In the genomic region with DNA sequence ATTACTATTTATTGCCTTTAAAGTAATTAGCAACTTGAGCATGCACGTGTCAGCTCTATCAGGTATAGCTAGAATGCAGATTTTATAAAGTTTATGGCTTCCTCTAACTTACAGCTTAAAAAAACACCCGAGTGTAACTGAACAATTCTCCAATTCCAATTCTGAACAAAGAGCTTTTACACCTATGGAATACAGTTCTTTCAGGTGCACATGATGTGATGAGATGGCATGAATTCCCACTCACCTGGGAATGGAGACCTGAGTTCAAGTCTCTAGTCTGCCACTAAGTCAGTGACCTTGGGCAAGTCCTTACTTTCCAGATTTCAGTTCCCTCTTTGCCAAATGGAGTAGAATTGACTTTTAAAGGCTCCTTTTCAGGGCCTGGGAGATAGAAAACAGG, we compare ENCODE assay signal across 1 cellular context.
TF ChIP-seq lines count a peak whose summit lies in the region.

No MANE protein-coding gene starts in this region.

TF ChIP-seq in HepG2, 621 proteins besides CTCF, POLR2A, EP300 and RAD21 (continued from another document):
- TF ChIP-seq, protein P1, sequence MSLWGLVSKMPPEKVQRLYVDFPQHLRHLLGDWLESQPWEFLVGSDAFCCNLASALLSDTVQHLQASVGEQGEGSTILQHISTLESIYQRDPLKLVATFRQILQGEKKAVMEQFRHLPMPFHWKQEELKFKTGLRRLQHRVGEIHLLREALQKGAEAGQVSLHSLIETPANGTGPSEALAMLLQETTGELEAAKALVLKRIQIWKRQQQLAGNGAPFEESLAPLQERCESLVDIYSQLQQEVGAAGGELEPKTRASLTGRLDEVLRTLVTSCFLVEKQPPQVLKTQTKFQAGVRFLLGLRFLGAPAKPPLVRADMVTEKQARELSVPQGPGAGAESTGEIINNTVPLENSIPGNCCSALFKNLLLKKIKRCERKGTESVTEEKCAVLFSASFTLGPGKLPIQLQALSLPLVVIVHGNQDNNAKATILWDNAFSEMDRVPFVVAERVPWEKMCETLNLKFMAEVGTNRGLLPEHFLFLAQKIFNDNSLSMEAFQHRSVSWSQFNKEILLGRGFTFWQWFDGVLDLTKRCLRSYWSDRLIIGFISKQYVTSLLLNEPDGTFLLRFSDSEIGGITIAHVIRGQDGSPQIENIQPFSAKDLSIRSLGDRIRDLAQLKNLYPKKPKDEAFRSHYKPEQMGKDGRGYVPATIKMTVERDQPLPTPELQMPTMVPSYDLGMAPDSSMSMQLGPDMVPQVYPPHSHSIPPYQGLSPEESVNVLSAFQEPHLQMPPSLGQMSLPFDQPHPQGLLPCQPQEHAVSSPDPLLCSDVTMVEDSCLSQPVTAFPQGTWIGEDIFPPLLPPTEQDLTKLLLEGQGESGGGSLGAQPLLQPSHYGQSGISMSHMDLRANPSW (CRISPR knock-in tag; IDR thresholded peaks at IDR 0.05; ENCODE audit: borderline replicate concordance), result no peak
- TF ChIP-seq ATF7 (IDR thresholded peaks at IDR 0.05) (no peak), ATF7 (CRISPR knock-in tag; IDR thresholded peaks at IDR 0.05) (no peak), CREM (IDR thresholded peaks at IDR 0.05) (no peak), CREM (CRISPR knock-in tag; IDR thresholded peaks at IDR 0.05) (no peak), ZNF629 (CRISPR knock-in tag; conservative IDR thresholded peaks at IDR 0.05) (no peak), ETV6 (CRISPR knock-in tag; conservative IDR thresholded peaks at IDR 0.05) (no peak), ZNF724P (CRISPR knock-in tag; IDR thresholded peaks at IDR 0.05; ENCODE audit: borderline replicate concordance) (no peak), ZBTB20 (CRISPR knock-in tag; IDR thresholded peaks at IDR 0.05; ENCODE audit: borderline replicate concordance, low read depth) (no peak), SMAD3 (CRISPR knock-in tag; IDR thresholded peaks at IDR 0.05) (no peak)
- TF ChIP-seq, protein P2, sequence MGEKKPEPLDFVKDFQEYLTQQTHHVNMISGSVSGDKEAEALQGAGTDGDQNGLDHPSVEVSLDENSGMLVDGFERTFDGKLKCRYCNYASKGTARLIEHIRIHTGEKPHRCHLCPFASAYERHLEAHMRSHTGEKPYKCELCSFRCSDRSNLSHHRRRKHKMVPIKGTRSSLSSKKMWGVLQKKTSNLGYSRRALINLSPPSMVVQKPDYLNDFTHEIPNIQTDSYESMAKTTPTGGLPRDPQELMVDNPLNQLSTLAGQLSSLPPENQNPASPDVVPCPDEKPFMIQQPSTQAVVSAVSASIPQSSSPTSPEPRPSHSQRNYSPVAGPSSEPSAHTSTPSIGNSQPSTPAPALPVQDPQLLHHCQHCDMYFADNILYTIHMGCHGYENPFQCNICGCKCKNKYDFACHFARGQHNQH (CRISPR knock-in tag; IDR thresholded peaks at IDR 0.05), result no peak
- TF ChIP-seq, protein P3, sequence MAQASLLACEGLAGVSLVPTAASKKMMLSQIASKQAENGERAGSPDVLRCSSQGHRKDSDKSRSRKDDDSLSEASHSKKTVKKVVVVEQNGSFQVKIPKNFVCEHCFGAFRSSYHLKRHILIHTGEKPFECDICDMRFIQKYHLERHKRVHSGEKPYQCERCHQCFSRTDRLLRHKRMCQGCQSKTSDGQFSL (CRISPR knock-in tag; IDR thresholded peaks at IDR 0.05), result no peak
- TF ChIP-seq, protein P4, sequence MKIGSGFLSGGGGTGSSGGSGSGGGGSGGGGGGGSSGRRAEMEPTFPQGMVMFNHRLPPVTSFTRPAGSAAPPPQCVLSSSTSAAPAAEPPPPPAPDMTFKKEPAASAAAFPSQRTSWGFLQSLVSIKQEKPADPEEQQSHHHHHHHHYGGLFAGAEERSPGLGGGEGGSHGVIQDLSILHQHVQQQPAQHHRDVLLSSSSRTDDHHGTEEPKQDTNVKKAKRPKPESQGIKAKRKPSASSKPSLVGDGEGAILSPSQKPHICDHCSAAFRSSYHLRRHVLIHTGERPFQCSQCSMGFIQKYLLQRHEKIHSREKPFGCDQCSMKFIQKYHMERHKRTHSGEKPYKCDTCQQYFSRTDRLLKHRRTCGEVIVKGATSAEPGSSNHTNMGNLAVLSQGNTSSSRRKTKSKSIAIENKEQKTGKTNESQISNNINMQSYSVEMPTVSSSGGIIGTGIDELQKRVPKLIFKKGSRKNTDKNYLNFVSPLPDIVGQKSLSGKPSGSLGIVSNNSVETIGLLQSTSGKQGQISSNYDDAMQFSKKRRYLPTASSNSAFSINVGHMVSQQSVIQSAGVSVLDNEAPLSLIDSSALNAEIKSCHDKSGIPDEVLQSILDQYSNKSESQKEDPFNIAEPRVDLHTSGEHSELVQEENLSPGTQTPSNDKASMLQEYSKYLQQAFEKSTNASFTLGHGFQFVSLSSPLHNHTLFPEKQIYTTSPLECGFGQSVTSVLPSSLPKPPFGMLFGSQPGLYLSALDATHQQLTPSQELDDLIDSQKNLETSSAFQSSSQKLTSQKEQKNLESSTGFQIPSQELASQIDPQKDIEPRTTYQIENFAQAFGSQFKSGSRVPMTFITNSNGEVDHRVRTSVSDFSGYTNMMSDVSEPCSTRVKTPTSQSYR (CRISPR knock-in tag; IDR thresholded peaks at IDR 0.05; ENCODE audit: borderline replicate concordance), result no peak
- TF ChIP-seq, protein P5, sequence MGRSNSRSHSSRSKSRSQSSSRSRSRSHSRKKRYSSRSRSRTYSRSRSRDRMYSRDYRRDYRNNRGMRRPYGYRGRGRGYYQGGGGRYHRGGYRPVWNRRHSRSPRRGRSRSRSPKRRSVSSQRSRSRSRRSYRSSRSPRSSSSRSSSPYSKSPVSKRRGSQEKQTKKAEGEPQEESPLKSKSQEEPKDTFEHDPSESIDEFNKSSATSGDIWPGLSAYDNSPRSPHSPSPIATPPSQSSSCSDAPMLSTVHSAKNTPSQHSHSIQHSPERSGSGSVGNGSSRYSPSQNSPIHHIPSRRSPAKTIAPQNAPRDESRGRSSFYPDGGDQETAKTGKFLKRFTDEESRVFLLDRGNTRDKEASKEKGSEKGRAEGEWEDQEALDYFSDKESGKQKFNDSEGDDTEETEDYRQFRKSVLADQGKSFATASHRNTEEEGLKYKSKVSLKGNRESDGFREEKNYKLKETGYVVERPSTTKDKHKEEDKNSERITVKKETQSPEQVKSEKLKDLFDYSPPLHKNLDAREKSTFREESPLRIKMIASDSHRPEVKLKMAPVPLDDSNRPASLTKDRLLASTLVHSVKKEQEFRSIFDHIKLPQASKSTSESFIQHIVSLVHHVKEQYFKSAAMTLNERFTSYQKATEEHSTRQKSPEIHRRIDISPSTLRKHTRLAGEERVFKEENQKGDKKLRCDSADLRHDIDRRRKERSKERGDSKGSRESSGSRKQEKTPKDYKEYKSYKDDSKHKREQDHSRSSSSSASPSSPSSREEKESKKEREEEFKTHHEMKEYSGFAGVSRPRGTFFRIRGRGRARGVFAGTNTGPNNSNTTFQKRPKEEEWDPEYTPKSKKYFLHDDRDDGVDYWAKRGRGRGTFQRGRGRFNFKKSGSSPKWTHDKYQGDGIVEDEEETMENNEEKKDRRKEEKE (IDR thresholded peaks at IDR 0.05), result no peak
TF ChIP-seq in HepG2: peak in this region for 0.
